1 cellular context compared by ENCODE assay signal in the genomic region with DNA sequence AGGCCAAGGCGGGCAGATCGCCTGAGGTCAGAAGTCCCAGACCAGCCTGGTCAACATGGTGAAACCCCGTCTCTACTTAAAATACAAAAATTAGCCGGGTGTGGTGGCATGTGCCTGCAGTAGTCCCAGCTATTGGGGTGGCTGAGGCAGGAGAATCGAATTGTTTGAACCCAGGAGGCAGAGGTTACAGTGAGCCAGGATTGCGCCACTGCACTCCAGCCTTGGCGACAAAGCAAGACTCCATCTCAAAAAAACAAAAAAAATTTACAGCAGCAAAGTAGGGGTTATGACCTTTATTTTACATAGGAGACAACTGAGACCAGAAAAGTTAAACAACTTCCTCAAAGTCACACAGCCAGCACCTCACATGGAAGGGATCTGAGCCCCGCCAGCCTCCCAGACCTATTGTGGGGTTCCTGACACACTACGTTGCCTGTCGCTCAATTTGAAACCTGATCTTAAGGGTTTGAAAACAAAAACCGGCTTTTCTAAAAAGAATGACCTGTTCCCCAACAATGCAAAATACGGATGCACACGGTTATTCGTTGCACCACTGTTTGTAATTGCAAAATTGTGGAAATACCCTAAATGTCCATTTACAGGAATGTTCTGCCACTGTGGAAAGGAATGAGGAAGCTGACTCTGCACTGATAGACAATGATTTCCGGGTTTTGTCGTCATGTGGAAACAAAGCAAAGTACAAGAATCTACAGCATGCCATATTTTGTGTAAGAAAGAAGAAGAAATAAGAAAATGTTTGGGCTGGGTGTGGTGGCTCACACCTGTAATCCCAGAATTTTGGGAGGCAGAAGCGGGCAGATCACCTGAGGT.
A peak's percentile ranks its signal among the peaks of the same experiment; 100 is the strongest.
TF ChIP-seq lines count a peak whose summit lies in the region.

No MANE protein-coding gene starts in this region.

TF ChIP-seq in HepG2, 621 proteins besides CTCF, POLR2A, EP300 and RAD21 (continued from another document and continues in another):
- TF ChIP-seq SP4 (CRISPR knock-in tag; IDR thresholded peaks at IDR 0.05) (no peak; the same call in 1 of the 2 replicates), ZNF678 (CRISPR knock-in tag; IDR thresholded peaks at IDR 0.05) (no peak), ZNF816 (CRISPR knock-in tag; IDR thresholded peaks at IDR 0.05; ENCODE audit: borderline replicate concordance) (no peak), ZNF460 (CRISPR knock-in tag; IDR thresholded peaks at IDR 0.05; ENCODE audit: borderline replicate concordance) (peak; percentile 81; the same call in 1 of the 2 replicates), SNAPC2 (CRISPR knock-in tag; IDR thresholded peaks at IDR 0.05) (no peak; the same call in 1 of the 2 replicates), PREB (CRISPR knock-in tag; IDR thresholded peaks at IDR 0.05) (no peak), SRSF1 (optimal IDR thresholded peaks at IDR 0.05; ENCODE audit: low read depth, low read length) (no peak), EEA1 (CRISPR knock-in tag; IDR thresholded peaks at IDR 0.05; ENCODE audit: borderline replicate concordance) (no peak; the same call in 1 of the 2 replicates), NAIF1 (CRISPR knock-in tag; IDR thresholded peaks at IDR 0.05; ENCODE audit: borderline replicate concordance) (no peak), MIER2 (CRISPR knock-in tag; IDR thresholded peaks at IDR 0.05) (no peak), ZNF746 (CRISPR knock-in tag; IDR thresholded peaks at IDR 0.05) (peak; percentile 46; the same call in 1 of the 2 replicates), NFAT5 (CRISPR knock-in tag; IDR thresholded peaks at IDR 0.05) (no peak), RBM39 (IDR thresholded peaks at IDR 0.05; ENCODE audit: low read depth, low read length, poor library complexity, severe bottlenecking) (no peak), ZNF777 (CRISPR knock-in tag; IDR thresholded peaks at IDR 0.05) (peak; percentile 11; the same call in 1 of the 2 replicates), ZNF768 (CRISPR knock-in tag; IDR thresholded peaks at IDR 0.05) (peak; percentile 95), PLRG1 (conservative IDR thresholded peaks at IDR 0.05) (no peak), ZNF792 (CRISPR knock-in tag; IDR thresholded peaks at IDR 0.05) (peak; percentile 66; the same call in 1 of the 2 replicates), ZNF431 (CRISPR knock-in tag; IDR thresholded peaks at IDR 0.05; ENCODE audit: borderline replicate concordance, low read depth) (0 out of 2 replicates have a peak, but pooled peaks have one; percentile 64), EZH2 (conservative IDR thresholded peaks at IDR 0.05; ENCODE audit: low read depth, low read length) (no peak), EED (CRISPR knock-in tag; IDR thresholded peaks at IDR 0.05) (no peak), ZNF83 (CRISPR knock-in tag; IDR thresholded peaks at IDR 0.05; ENCODE audit: borderline replicate concordance) (no peak), TCF7 (IDR thresholded peaks at IDR 0.05; ENCODE audit: low read depth) (peak; percentile 82), JARID2 (CRISPR knock-in tag; IDR thresholded peaks at IDR 0.05; ENCODE audit: insufficient replicate concordance) (no peak), ZFY (CRISPR knock-in tag; IDR thresholded peaks at IDR 0.05) (peak; percentile 16; the same call in 1 of the 2 replicates), FOXP4 (CRISPR knock-in tag; IDR thresholded peaks at IDR 0.05) (peak; percentile 77), CHD2 (IDR thresholded peaks at IDR 0.05; ENCODE audit: low read depth, low read length) (no peak), TCF7L2 (IDR thresholded peaks at IDR 0.05; ENCODE audit: low read depth, low read length) (no peak), ZNF513 (CRISPR knock-in tag; conservative IDR thresholded peaks at IDR 0.05) (no peak), SAP130 (CRISPR knock-in tag; IDR thresholded peaks at IDR 0.05; ENCODE audit: low read depth) (peak; percentile 87), ZNF577 (CRISPR knock-in tag; IDR thresholded peaks at IDR 0.05; ENCODE audit: borderline replicate concordance, low read depth) (no peak), SOX6 (IDR thresholded peaks at IDR 0.05) (no peak), SOX6 (CRISPR knock-in tag; IDR thresholded peaks at IDR 0.05) (peak; percentile 95), ZNF510 (CRISPR knock-in tag; IDR thresholded peaks at IDR 0.05; ENCODE audit: low read depth) (no peak), ZNF530 (CRISPR knock-in tag; IDR thresholded peaks at IDR 0.05; ENCODE audit: low read depth) (no peak), HDAC6 (IDR thresholded peaks at IDR 0.05; ENCODE audit: low read depth, low read length) (no peak), ZNF619 (CRISPR knock-in tag; IDR thresholded peaks at IDR 0.05) (peak; percentile 56; the same call in 1 of the 2 replicates), TCF12 (IDR thresholded peaks at IDR 0.05) (no peak), TCF12 (CRISPR knock-in tag; IDR thresholded peaks at IDR 0.05) (no peak), ZNF781 (CRISPR knock-in tag; IDR thresholded peaks at IDR 0.05; ENCODE audit: borderline replicate concordance, not compliant biosample characterization) (no peak), KDM4B (CRISPR knock-in tag; IDR thresholded peaks at IDR 0.05) (no peak), ZNF687 (CRISPR knock-in tag; IDR thresholded peaks at IDR 0.05) (no peak; the same call in 1 of the 2 replicates), ZNF12 (CRISPR knock-in tag; IDR thresholded peaks at IDR 0.05) (no peak)
- TF ChIP-seq, protein P1, sequence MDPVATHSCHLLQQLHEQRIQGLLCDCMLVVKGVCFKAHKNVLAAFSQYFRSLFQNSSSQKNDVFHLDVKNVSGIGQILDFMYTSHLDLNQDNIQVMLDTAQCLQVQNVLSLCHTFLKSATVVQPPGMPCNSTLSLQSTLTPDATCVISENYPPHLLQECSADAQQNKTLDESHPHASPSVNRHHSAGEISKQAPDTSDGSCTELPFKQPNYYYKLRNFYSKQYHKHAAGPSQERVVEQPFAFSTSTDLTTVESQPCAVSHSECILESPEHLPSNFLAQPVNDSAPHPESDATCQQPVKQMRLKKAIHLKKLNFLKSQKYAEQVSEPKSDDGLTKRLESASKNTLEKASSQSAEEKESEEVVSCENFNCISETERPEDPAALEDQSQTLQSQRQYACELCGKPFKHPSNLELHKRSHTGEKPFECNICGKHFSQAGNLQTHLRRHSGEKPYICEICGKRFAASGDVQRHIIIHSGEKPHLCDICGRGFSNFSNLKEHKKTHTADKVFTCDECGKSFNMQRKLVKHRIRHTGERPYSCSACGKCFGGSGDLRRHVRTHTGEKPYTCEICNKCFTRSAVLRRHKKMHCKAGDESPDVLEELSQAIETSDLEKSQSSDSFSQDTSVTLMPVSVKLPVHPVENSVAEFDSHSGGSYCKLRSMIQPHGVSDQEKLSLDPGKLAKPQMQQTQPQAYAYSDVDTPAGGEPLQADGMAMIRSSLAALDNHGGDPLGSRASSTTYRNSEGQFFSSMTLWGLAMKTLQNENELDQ (CRISPR knock-in tag; IDR thresholded peaks at IDR 0.05; ENCODE audit: borderline replicate concordance): no peak
- TF ChIP-seq, protein P2, sequence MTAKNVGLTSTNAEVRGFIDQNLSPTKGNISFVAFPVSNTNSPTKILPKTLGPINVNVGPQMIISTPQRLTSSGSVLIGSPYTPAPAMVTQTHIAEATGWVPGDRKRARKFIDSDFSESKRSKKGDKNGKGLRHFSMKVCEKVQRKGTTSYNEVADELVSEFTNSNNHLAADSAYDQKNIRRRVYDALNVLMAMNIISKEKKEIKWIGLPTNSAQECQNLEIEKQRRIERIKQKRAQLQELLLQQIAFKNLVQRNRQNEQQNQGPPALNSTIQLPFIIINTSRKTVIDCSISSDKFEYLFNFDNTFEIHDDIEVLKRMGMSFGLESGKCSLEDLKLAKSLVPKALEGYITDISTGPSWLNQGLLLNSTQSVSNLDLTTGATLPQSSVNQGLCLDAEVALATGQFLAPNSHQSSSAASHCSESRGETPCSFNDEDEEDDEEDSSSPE (CRISPR knock-in tag; IDR thresholded peaks at IDR 0.05): no peak
